1 cellular context compared by ENCODE assay signal in genomic region chr7:16660702-16661464, GRCh38.
TF ChIP-seq lines count a peak whose summit lies in the region.

No MANE protein-coding gene starts in this region.

TF ChIP-seq in HEK293, 187 proteins besides CTCF, POLR2A, EP300 and RAD21 (continued from another document):
- TF ChIP-seq ZNF148 (tag by site-specific recombination; IDR thresholded peaks at IDR 0.05; ENCODE audit: borderline replicate concordance) (no peak), ZEB2 (tag by site-specific recombination; IDR thresholded peaks at IDR 0.05) (peak; percentile 63; the same call in 1 of the 2 replicates), ZNF707 (tag by site-specific recombination; IDR thresholded peaks at IDR 0.05) (no peak), KLF7 (tag by site-specific recombination; IDR thresholded peaks at IDR 0.05; ENCODE audit: borderline replicate concordance) (no peak), ZNF114 (tag by site-specific recombination; IDR thresholded peaks at IDR 0.05) (no peak), ZNF677 (tag by site-specific recombination; IDR thresholded peaks at IDR 0.05) (no peak), ZBTB44 (tag by site-specific recombination; IDR thresholded peaks at IDR 0.05) (no peak), ZNF2 (tag by site-specific recombination; IDR thresholded peaks at IDR 0.05) (no peak), ZBTB20 (tag by site-specific recombination; IDR thresholded peaks at IDR 0.05) (no peak), ZNF629 (tag by site-specific recombination; IDR thresholded peaks at IDR 0.05) (peak; percentile 77), ZNF692 (tag by site-specific recombination; IDR thresholded peaks at IDR 0.05) (0 out of 2 replicates have a peak, but pooled peaks have one; percentile 22), ZNF292 (tag by site-specific recombination; IDR thresholded peaks at IDR 0.05; ENCODE audit: borderline replicate concordance, low read depth) (no peak), ZNF488 (tag by site-specific recombination; IDR thresholded peaks at IDR 0.05) (no peak), ZNF423 (tag by site-specific recombination; IDR thresholded peaks at IDR 0.05) (no peak), IKZF3 (tag by site-specific recombination; IDR thresholded peaks at IDR 0.05) (0 out of 2 replicates have a peak, but pooled peaks have one; percentile 9), EGR2 (tag by site-specific recombination; IDR thresholded peaks at IDR 0.05; ENCODE audit: low read depth) (no peak), ZSCAN18 (tag by site-specific recombination; IDR thresholded peaks at IDR 0.05) (no peak), ZSCAN16 (tag by site-specific recombination; IDR thresholded peaks at IDR 0.05) (no peak), ZNF302 (tag by site-specific recombination; IDR thresholded peaks at IDR 0.05; ENCODE audit: low read depth) (no peak), ZBTB7A (tag by site-specific recombination; IDR thresholded peaks at IDR 0.05; ENCODE audit: low read depth) (no peak), SCRT2 (tag by site-specific recombination; IDR thresholded peaks at IDR 0.05) (peak; percentile 42), ZNF501 (tag by site-specific recombination; IDR thresholded peaks at IDR 0.05) (no peak), ZNF37A (tag by site-specific recombination; IDR thresholded peaks at IDR 0.05) (no peak), RBAK (tag by site-specific recombination; IDR thresholded peaks at IDR 0.05) (no peak), GLIS1 (tag by site-specific recombination; IDR thresholded peaks at IDR 0.05) (peak; percentile 40), ZNF366 (tag by site-specific recombination; conservative IDR thresholded peaks at IDR 0.05) (peak; percentile 86), ZNF132 (tag by site-specific recombination; IDR thresholded peaks at IDR 0.05; ENCODE audit: borderline replicate concordance) (no peak), HIC1 (tag by site-specific recombination; IDR thresholded peaks at IDR 0.05) (0 out of 2 replicates have a peak, but pooled peaks have one; percentile 25), TSHZ1 (tag by site-specific recombination; IDR thresholded peaks at IDR 0.05; ENCODE audit: borderline replicate concordance) (no peak), ZNF560 (tag by site-specific recombination; IDR thresholded peaks at IDR 0.05; ENCODE audit: borderline replicate concordance) (no peak), ZNF175 (tag by site-specific recombination; IDR thresholded peaks at IDR 0.05) (no peak), ZNF266 (tag by site-specific recombination; IDR thresholded peaks at IDR 0.05; ENCODE audit: low read depth) (peak; percentile 92; the same call in 1 of the 2 replicates)
